12 cellular contexts compared by ENCODE assay signal in the genomic region with DNA sequence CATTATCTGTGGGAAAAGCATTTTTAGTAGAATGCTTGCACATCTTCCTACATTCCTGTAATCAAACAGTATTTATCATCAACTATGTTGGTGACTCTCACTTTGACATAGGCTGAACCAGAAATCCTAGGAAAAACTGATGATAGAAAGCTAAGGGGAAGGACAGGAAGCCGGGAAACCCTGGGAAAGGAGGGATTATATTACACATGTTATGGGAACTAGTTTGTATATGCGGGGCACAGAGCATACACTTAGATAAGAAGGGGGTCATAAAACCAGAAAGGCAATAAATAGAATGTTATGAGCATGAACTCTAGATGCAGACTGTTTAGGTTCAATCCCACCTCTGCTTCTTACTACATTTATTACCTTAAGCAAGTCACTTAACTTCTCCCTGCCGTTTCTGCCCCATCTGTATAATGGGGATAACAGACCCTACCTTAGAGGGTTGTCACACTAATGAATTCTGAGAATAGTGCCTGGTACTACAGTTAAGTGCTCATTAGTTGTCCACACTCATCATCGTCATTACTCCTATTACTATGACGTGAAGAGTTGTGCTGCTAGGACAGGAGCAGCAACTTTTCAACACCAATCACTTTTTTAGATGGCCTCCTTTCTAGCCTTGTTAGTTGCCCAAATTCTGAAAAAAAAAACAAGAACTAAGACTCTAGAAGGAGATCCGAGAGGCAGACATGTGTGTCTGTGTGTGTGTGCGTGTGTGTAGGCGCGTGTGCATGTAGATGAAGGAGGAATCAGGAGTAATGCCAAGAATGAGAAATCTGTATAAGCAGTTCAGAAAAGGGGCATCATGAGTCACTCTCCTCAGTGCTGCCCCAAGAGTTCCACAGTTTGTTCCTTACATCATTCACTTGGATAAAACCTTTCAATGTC. TPM values are rescaled to one million over a fixed set of nuclear protein-coding genes. Genes with fewer than 3 reads are reported as not detected.
DNase-seq lines count a peak whose midpoint lies in the region; ATAC-seq and TF ChIP-seq lines count a peak whose summit lies in the region.
"Had no signal": no experiment of that assay in that cellular context is flagged by ENCODE, and none has a peak within 500 bp of the region (broad histone marks: within the 10 kb centered on the region; RNA-seq: fewer than 3 reads in every experiment).

No MANE protein-coding gene starts in this region.

- H3K9me3 Mint-ChIP-seq in HFFc6 (peaks cover 8% of the 10 kb centered on the region; the same call in 1 of the 2 replicates), Calu3 (ENCODE audit: low read depth, unreplicated experiment) (no peaks in the 10 kb centered on the region)
- H3K9me3 Mint-ChIP-seq in naive thymus-derived CD4-positive, alpha-beta T cell: peaks cover 0 to 14% (median 1%) of the 10 kb centered on the region in 11 donors

- peak; percentile 53 for ATAC-seq in naive thymus-derived CD4-positive, alpha-beta T cell
- ATAC-seq in GM19023 (IDR thresholded peaks at IDR 0.05; ENCODE audit: unreplicated experiment): no peak
- ATAC-seq: activated CD4-positive, CD25-positive, alpha-beta regulatory T cell treated with anti-CD3 and anti-CD28 coated beads, Interleukin-2, amount 50 U/mL, for 24 hours had no signal

- intact Hi-C loops in naive thymus-derived CD4-positive, alpha-beta T cell (cut with micrococcal nuclease): loop anchor here in 1 of 2 donors (5.0 kb wide), 1 partner anchor 54 kb away; a partner anchor contains a TSS
- intact Hi-C loops in Calu3 (cut with micrococcal nuclease; ENCODE audit: unreplicated experiment): no loop called here

- H3K36me3 Mint-ChIP-seq in HFFc6 (ENCODE audit: low read depth) (no peaks in the 10 kb centered on the region), Calu3 (ENCODE audit: insufficient read depth, unreplicated experiment) (peaks cover 5% of the 10 kb centered on the region)
- H3K36me3 Mint-ChIP-seq in naive thymus-derived CD4-positive, alpha-beta T cell: no peaks in the 10 kb centered on the region

- H3K36me3 ChIP-seq in BJ (ENCODE audit: control insufficient read depth, insufficient read depth, low read length): no peaks in the 10 kb centered on the region
- no peaks in the 10 kb centered on the region for H3K36me3 ChIP-seq in naive thymus-derived CD4-positive, alpha-beta T cell (ENCODE audit: control insufficient read depth in 2 of 3, insufficient read depth in 3 of 3, low read length in 3 of 3)

- H3K4me1 Mint-ChIP-seq in HFFc6 (ENCODE audit: low read depth) (peaks cover 4% of the 10 kb centered on the region), Calu3 (ENCODE audit: low read depth, unreplicated experiment) (no peaks in the 10 kb centered on the region)
- H3K4me1 Mint-ChIP-seq in naive thymus-derived CD4-positive, alpha-beta T cell: peaks cover 4 to 37% (median 23%) of the 10 kb centered on the region in 7 donors

- H3K4me3 ChIP-seq in BJ (ENCODE audit: low read depth, low read length) (no peak overlapping the region), choroid plexus epithelial cell (ENCODE audit: low read depth, low read length) (no peak overlapping the region)
- no peak overlapping the region for H3K4me3 ChIP-seq in naive thymus-derived CD4-positive, alpha-beta T cell (ENCODE audit: low read length)

- no peaks in the 10 kb centered on the region for H3K4me1 ChIP-seq in naive thymus-derived CD4-positive, alpha-beta T cell (ENCODE audit: control insufficient read depth in 2 of 2, insufficient read depth in 2 of 2, low read length in 2 of 2)

- POLR2A ChIA-PET in BJ (lab: Charles Lee): no interaction called here
- POLR2A ChIA-PET in naive thymus-derived CD4-positive, alpha-beta T cell (lab: Charles Lee): no interaction called here

- no peaks in the 10 kb centered on the region for H3K27me3 ChIP-seq in BJ (ENCODE audit: control insufficient read depth, insufficient read depth, low read length)
- H3K27me3 ChIP-seq in naive thymus-derived CD4-positive, alpha-beta T cell (ENCODE audit: control insufficient read depth in 2 of 2, insufficient read depth in 2 of 2, low read length in 2 of 2): no peaks in the 10 kb centered on the region

- CTCF ChIA-PET in BJ (lab: Yijun Ruan, JAX) (interaction anchor here (1.0 kb wide), 1 partner anchor 14 kb away, joined by 3 read pairs; no protein-coding TSS in a partner anchor), Calu3 (lab: Charles Lee) (interaction anchor here (0.7 kb wide), 1 partner anchor 51 kb away, joined by 3 read pairs; no protein-coding TSS in a partner anchor)
- CTCF ChIA-PET in naive thymus-derived CD4-positive, alpha-beta T cell (lab: Charles Lee): no interaction called here

- H3K27ac ChIP-seq in naive thymus-derived CD4-positive, alpha-beta T cell (ENCODE audit: low read depth, low read length): no peak overlapping the region

- H3K27me3 Mint-ChIP-seq in HFFc6 (ENCODE audit: insufficient read depth) (no peaks in the 10 kb centered on the region), Calu3 (ENCODE audit: unreplicated experiment) (no peaks in the 10 kb centered on the region)
- H3K27me3 Mint-ChIP-seq in naive thymus-derived CD4-positive, alpha-beta T cell: no peaks in the 10 kb centered on the region

- H3K27ac Mint-ChIP-seq in HFFc6 (no peak overlapping the region), Calu3 (ENCODE audit: unreplicated experiment) (no peak overlapping the region)
- no peak overlapping the region for H3K27ac Mint-ChIP-seq in naive thymus-derived CD4-positive, alpha-beta T cell

- no TSS peak for BruUV-seq in Calu3 (replicated peaks; lab: Mats Ljungman, UMichigan)

- no peak for TF ChIP-seq CTCF in BJ (IDR thresholded peaks at IDR 0.05; ENCODE audit: insufficient read depth, low read depth, low read length)
- no peak for TF ChIP-seq CTCF in HFFc6 (IDR thresholded peaks at IDR 0.05)
- peak; percentile 13 for TF ChIP-seq CTCF in choroid plexus epithelial cell (conservative IDR thresholded peaks at IDR 0.05; ENCODE audit: low read depth, low read length)
- TF ChIP-seq CTCF in Calu3 (IDR thresholded peaks at IDR 0.05; ENCODE audit: unreplicated experiment): no peak

- DNase-seq in BJ (ENCODE audit: low read depth): peak; percentile 23
- DNase-seq in HFFc6: peak; percentile 82
- DNase-seq in choroid plexus epithelial cell (ENCODE audit: low read depth): peak; percentile 93
- no peak for DNase-seq in naive thymus-derived CD4-positive, alpha-beta T cell
- no peak for DNase-seq in Calu3
- no peak for DNase-seq in COR-L47 (lab: John Stamatoyannopoulos, UW)
- DNase-seq in DMS79 (lab: John Stamatoyannopoulos, UW): no peak
- DNase-seq: glutamatergic neuron, Karpas-422, Right ventricle myocardium superior had no signal

- peaks cover 0 to 4% (median 0%) of the 10 kb centered on the region in 3 experiments for H3K9me3 ChIP-seq in naive thymus-derived CD4-positive, alpha-beta T cell (ENCODE audit: control insufficient read depth in 2 of 3, low read length in 3 of 3)

- no peak overlapping the region for H3K4me3 Mint-ChIP-seq in HFFc6
- no peak overlapping the region for H3K4me3 Mint-ChIP-seq in naive thymus-derived CD4-positive, alpha-beta T cell
- no peak overlapping the region for H3K4me3 Mint-ChIP-seq in Calu3 (ENCODE audit: low read depth, unreplicated experiment)

RNA-seq across cellular contexts. Expression of a gene that starts 52.2 kb away (rescaled TPM):
- polyA plus RNA-seq in BJ (2011; rRNA removed): 6.9 and 9.3 TPM in 2 replicates
- polyA minus RNA-seq in BJ (2011; rRNA and poly(A)+ RNA removed): 30.3 and 30.7 TPM in 2 replicates
- 10 to 100 TPM; 23.5 to 30.8 (median 26.0) TPM for total RNA-seq in HFFc6 (2021; fragmentation: NEBNext Ultra II Directional; extraction: Animal tissue kit (Norgen Biotek cat#: 25700))
- total RNA-seq in naive thymus-derived CD4-positive, alpha-beta T cell: 100 to 1,000 TPM in 4 of 5 experiments, 10 to 100 TPM in 1; 82.5 to 152 (median 121) TPM
- polyA plus RNA-seq in naive thymus-derived CD4-positive, alpha-beta T cell: 10 to 100 TPM; 17.0 to 18.6 TPM
- 71.1 and 73.4 TPM in 2 replicates for total RNA-seq in Calu3 (2022)

Comparison
In these comparisons a context has a peak if more than half of its experiments do, and no peak if none do; other contexts are left out.
1. DNase-seq: peak in BJ (single experiment), HFFc6 (single experiment) and choroid plexus epithelial cell (single experiment); none in naive thymus-derived CD4-positive, alpha-beta T cell (0 of 9), Calu3 (single experiment), COR-L47 (single experiment) and DMS79 (single experiment).